ENCODE assay signal across 11 cellular contexts in genomic region chr3:117036259-117036799, GRCh38.
DNase-seq lines count a peak whose midpoint lies in the region; ATAC-seq, FAIRE-seq and TF ChIP-seq lines count a peak whose summit lies in the region.
"Had no signal": no experiment of that assay in that cellular context is flagged by ENCODE, and none has a peak within 500 bp of the region (broad histone marks: within the 10 kb centered on the region; RNA-seq: fewer than 3 reads in every experiment).

No MANE protein-coding gene starts in this region.

- H3K9me3 ChIP-seq in astrocyte (ENCODE audit: insufficient read depth, low read depth, low read length), result no peaks in the 10 kb centered on the region
- H3K9me3 ChIP-seq in A673 (ENCODE audit: low read depth, low read length, poor library complexity, severe bottlenecking), result no peaks in the 10 kb centered on the region

- peak overlapping the region; percentile 8 for H3K9ac ChIP-seq in astrocyte (ENCODE audit: low read length)
- H3K9ac ChIP-seq: BLaER1 had no signal

- DNase-seq in astrocyte (ENCODE audit: low read depth), result peak; percentile 47
- DNase-seq in memory B cell (ENCODE audit: low spot score in 2 of 2), result no peak
- DNase-seq in activated CD8-positive, alpha-beta memory T cell treated with anti-CD3 and anti-CD28 coated beads, Interleukin-2, amount 50 U/mL, for 48 hours, result no peak
- DNase-seq in A673 (ENCODE audit: low spot score), result no peak
- DNase-seq in NCI-H2227 treated with DMSO at 0.1 percent for 48 hours (lab: John Stamatoyannopoulos, UW), result no peak
- DNase-seq in glomerular visceral epithelial cell (ENCODE audit: extremely low spot score), result no peak
- DNase-seq: activated CD8-positive, alpha-beta memory T cell treated with anti-CD3 and anti-CD28 coated beads, Interleukin-2, amount 50 U/mL, for 4 hours had no signal

- FAIRE-seq in astrocyte (lab: Jason Lieb, UNC), result no peak

- H3K36me3 Mint-ChIP-seq in astrocyte (ENCODE audit: low read depth, unreplicated experiment), result no peaks in the 10 kb centered on the region
- no peaks in the 10 kb centered on the region for H3K36me3 Mint-ChIP-seq in memory B cell
- H3K36me3 Mint-ChIP-seq: IgD-negative memory B cell had no signal

- peak overlapping the region; percentile 73 for H3K4me2 ChIP-seq in astrocyte (ENCODE audit: low read length)
- H3K4me2 ChIP-seq: BLaER1 had no signal

- no peaks in the 10 kb centered on the region for H3K79me2 ChIP-seq in ACC112 (ENCODE audit: control insufficient read depth, insufficient read depth, low read length, unreplicated experiment)
- no peaks in the 10 kb centered on the region for H3K79me2 ChIP-seq in astrocyte (ENCODE audit: insufficient read depth, low read length)

- POLR2A ChIA-PET in A673 (lab: Charles Lee; ENCODE audit: low non-redundant PET), result no interaction called here

- H3K27me3 ChIP-seq in ACC112 (ENCODE audit: insufficient read depth, low read length) (no peaks in the 10 kb centered on the region), astrocyte (ENCODE audit: insufficient read depth, low read length) (no peaks in the 10 kb centered on the region), A673 (replicated peaks; ENCODE audit: insufficient read depth, low read depth, low read length, poor library complexity) (no peaks in the 10 kb centered on the region)
- H3K27me3 ChIP-seq: BLaER1 had no signal

- CTCF ChIA-PET in A673 (lab: Charles Lee), result no interaction called here

- H3K27ac Mint-ChIP-seq in astrocyte (ENCODE audit: unreplicated experiment) (no peak overlapping the region), memory B cell (no peak overlapping the region)

- no peaks in the 10 kb centered on the region for H4K20me1 ChIP-seq in astrocyte (ENCODE audit: insufficient read depth, low read length)
- H4K20me1 ChIP-seq: BLaER1 had no signal

- H3K36me3 ChIP-seq in ACC112 (ENCODE audit: insufficient read depth, low read length), result no peaks in the 10 kb centered on the region
- no peaks in the 10 kb centered on the region for H3K36me3 ChIP-seq in astrocyte (ENCODE audit: insufficient read depth, low read length)
- no peaks in the 10 kb centered on the region for H3K36me3 ChIP-seq in A673 (ENCODE audit: insufficient read depth, low read length, poor library complexity, severe bottlenecking)
- H3K36me3 ChIP-seq: BLaER1 had no signal

- no peak overlapping the region for H3K4me3 Mint-ChIP-seq in astrocyte (ENCODE audit: unreplicated experiment)
- H3K4me3 Mint-ChIP-seq in memory B cell, result no peak overlapping the region

- H3K9me3 Mint-ChIP-seq in astrocyte (ENCODE audit: unreplicated experiment) (no peaks in the 10 kb centered on the region), memory B cell (peaks cover 1% of the 10 kb centered on the region)

- peak; percentile 55 for ATAC-seq in HG03025 (IDR thresholded peaks at IDR 0.05; ENCODE audit: low FRiP score, unreplicated experiment)
- ATAC-seq in memory B cell (ENCODE audit: low read depth), result peak; percentile 61

- BruUV-seq in A673 (replicated peaks; lab: Mats Ljungman, UMichigan), result no TSS peak

- H2AFZ ChIP-seq in ACC112 (ENCODE audit: low read length, unreplicated experiment), result peak overlapping the region; percentile 79
- no peak overlapping the region for H2AFZ ChIP-seq in astrocyte (ENCODE audit: low read depth, low read length)

- peaks cover 9% of the 10 kb centered on the region for H3K4me1 Mint-ChIP-seq in astrocyte (ENCODE audit: low read depth, unreplicated experiment)
- peaks cover 4% of the 10 kb centered on the region for H3K4me1 Mint-ChIP-seq in memory B cell

- H3K27ac ChIP-seq in ACC112 (ENCODE audit: low read depth, low read length), result peak overlapping the region; percentile 87
- peak overlapping the region; percentile 53 for H3K27ac ChIP-seq in astrocyte (ENCODE audit: low read depth, low read length)
- no peak overlapping the region for H3K27ac ChIP-seq in A673 (ENCODE audit: low read depth, low read length, poor library complexity, severe bottlenecking)
- H3K27ac ChIP-seq: BLaER1 had no signal

- intact Hi-C loops in A673 (cut with micrococcal nuclease; ENCODE audit: unreplicated experiment), result no loop called here

- H3K4me1 ChIP-seq in ACC112 (ENCODE audit: control insufficient read depth, insufficient read depth, low read length, unreplicated experiment) (peaks cover 26% of the 10 kb centered on the region), astrocyte (ENCODE audit: insufficient read depth, low read length) (peaks cover 15% of the 10 kb centered on the region), A673 (ENCODE audit: insufficient read depth, low read length, poor library complexity, severe bottlenecking) (no peaks in the 10 kb centered on the region)

- H3K27me3 Mint-ChIP-seq in astrocyte (ENCODE audit: low read depth, unreplicated experiment) (no peaks in the 10 kb centered on the region), memory B cell (no peaks in the 10 kb centered on the region)

- peak overlapping the region; percentile 59 for H3K4me3 ChIP-seq in ACC112 (ENCODE audit: low read depth, low read length)
- peak overlapping the region; percentile 12 for H3K4me3 ChIP-seq in astrocyte (ENCODE audit: insufficient read depth, low read depth, low read length)
- H3K4me3 ChIP-seq in A673 (ENCODE audit: low read depth, low read length, poor library complexity, severe bottlenecking), result no peak overlapping the region
- H3K4me3 ChIP-seq: BLaER1 had no signal

- TF ChIP-seq CTCF in astrocyte (IDR thresholded peaks at IDR 0.05; ENCODE audit: insufficient read depth, low read depth, low read length), result no peak
- no peak for TF ChIP-seq CTCF in A673 (conservative IDR thresholded peaks at IDR 0.05; ENCODE audit: low read depth, low read length)
